8 cellular contexts compared by ENCODE assay signal in the genomic region with DNA sequence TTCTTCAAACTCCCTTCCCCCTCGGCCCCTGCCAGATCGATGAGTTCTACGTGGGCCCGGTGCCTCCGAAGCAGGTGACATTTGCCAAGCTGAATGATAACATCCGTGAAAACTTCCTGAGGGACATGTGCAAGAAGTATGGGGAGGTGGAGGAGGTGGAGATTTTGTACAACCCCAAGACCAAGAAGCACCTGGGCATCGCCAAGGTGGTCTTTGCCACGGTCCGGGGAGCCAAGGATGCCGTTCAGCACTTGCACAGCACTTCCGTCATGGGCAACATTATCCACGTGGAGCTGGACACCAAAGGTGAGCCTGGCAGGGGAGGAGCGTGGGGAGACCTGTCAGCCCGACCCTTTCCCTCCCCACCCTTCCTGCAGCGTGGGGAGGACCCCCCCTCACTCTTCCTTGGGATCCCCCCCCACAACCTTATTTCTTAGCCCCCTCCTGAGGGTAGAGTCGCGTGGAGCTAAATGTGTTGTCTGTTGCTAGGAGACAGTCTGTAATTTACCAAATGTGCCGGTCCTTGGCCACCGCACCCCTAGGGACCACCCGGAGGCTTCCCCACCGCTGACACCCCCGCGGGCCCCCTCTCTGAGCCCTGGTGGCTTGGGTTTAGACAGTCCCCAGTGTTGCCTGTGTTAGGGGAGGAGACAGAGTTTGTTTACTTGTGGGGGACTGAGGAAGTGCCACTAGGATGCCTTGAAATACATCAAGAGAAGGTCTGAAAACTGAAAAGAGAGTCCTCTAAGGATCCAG. TPM values are rescaled to one million over a fixed set of nuclear protein-coding genes. Genes with fewer than 3 reads are reported as not detected.
DNase-seq lines count a peak whose midpoint lies in the region; ATAC-seq, FAIRE-seq and TF ChIP-seq lines count a peak whose summit lies in the region.

No MANE protein-coding gene starts in this region.

- CTCF ChIA-PET in K562 (lab: Yijun Ruan, JAX; ENCODE audit: low intra/inter-chr PET ratio): interaction anchor here (0.9 kb wide), 1 partner anchor 9 kb away, joined by 4 read pairs; no protein-coding TSS in a partner anchor

- no peak for TF ChIP-seq EP300 in K562 (IDR thresholded peaks at IDR 0.05; ENCODE audit: low read length)

- H3K4me1 ChIP-seq in BE2C (peaks cover 4% of the 10 kb centered on the region; the same call in 1 of the 2 replicates), HUES6 (ENCODE audit: control insufficient read depth, insufficient read depth, low read length) (peaks cover 17% of the 10 kb centered on the region), K562 (replicated peaks in 1 of 2; ENCODE audit: control insufficient read depth in 2 of 2, insufficient read depth in 2 of 2, low read length in 2 of 2) (peaks cover 13 to 56% of the 10 kb centered on the region in 2 experiments; a peak in 4 of 5 replicates), mesenchymal stem cell (ENCODE audit: control insufficient read depth, insufficient read depth, low read depth, low read length) (peaks cover 27% of the 10 kb centered on the region), uterus (peaks cover 4 to 25% of the 10 kb centered on the region in 2 donors)

- H3K4me2 ChIP-seq in K562 (ENCODE audit: insufficient read depth, low read length): peak overlapping the region; percentile 93
- peak overlapping the region; percentile 88 for H3K4me2 ChIP-seq in mesenchymal stem cell (ENCODE audit: low read length, poor library complexity, severe bottlenecking)

- H3K27me3 ChIP-seq in BE2C: no peaks in the 10 kb centered on the region
- H3K27me3 ChIP-seq in HUES6 (ENCODE audit: control insufficient read depth, insufficient read depth, low read length): no peaks in the 10 kb centered on the region
- H3K27me3 ChIP-seq in K562 (ENCODE audit: control insufficient read depth in 2 of 2, insufficient read depth in 2 of 2, low read length in 2 of 2): no peaks in the 10 kb centered on the region
- no peaks in the 10 kb centered on the region for H3K27me3 ChIP-seq in mesenchymal stem cell (ENCODE audit: control insufficient read depth in 1 of 2, insufficient read depth in 1 of 2, low read length in 2 of 2)
- no peaks in the 10 kb centered on the region for H3K27me3 ChIP-seq in uterus

- WGBS in K562 (ENCODE audit: insufficient coverage, low coverage, missing lambda C conversion rate): 2% methylated on average over 18 of the region's 23 CpGs
- 2% methylated on average over 18 of the region's 23 CpGs for WGBS in mesenchymal stem cell

- no peak for TF ChIP-seq CTCF in BE2C (IDR thresholded peaks at IDR 0.05; ENCODE audit: low read depth, low read length)
- TF ChIP-seq CTCF in K562 (IDR thresholded peaks at IDR 0.05 in 2 of 3, conservative IDR thresholded peaks at IDR 0.05 in 1 of 3; ENCODE audit: insufficient read depth in 2 of 3, low read depth in 1 of 3, low read length in 3 of 3): no peak
- TF ChIP-seq CTCF in uterus (IDR thresholded peaks at IDR 0.05): no peak

- H3K36me3 ChIP-seq in BE2C: peaks cover 42% of the 10 kb centered on the region
- peaks cover 43% of the 10 kb centered on the region for H3K36me3 ChIP-seq in HUES6 (ENCODE audit: control insufficient read depth, insufficient read depth, low read length)
- H3K36me3 ChIP-seq in K562 (ENCODE audit: control insufficient read depth, insufficient read depth, low read length): peaks cover 52% of the 10 kb centered on the region
- peaks cover 38 to 48% of the 10 kb centered on the region in 2 experiments for H3K36me3 ChIP-seq in mesenchymal stem cell (ENCODE audit: control insufficient read depth in 1 of 2, insufficient read depth in 2 of 2, low read depth in 1 of 2, low read length in 2 of 2)
- H3K36me3 ChIP-seq in uterus: no peaks in the 10 kb centered on the region

- DNase-seq in BE2C (peak; percentile 43), K562 (ENCODE audit: extremely low read depth in 1 of 4, low spot score in 3 of 4) (peak in 2 of 4 experiments; percentile 29 to 49), mesenchymal stem cell (peak; percentile 27), uterus (peak in 1 of 2 donors; percentile 23), T1000 (lab: John Stamatoyannopoulos, UW) (no peak)

- peak overlapping the region in 1 of 2 experiments; percentile 34 for H3K4ac ChIP-seq in mesenchymal stem cell (ENCODE audit: low read depth in 1 of 2, low read length in 2 of 2)

- H3K9me1 ChIP-seq in K562 (ENCODE audit: control insufficient read depth, insufficient read depth, low read length): no peaks in the 10 kb centered on the region

- peaks cover 7% of the 10 kb centered on the region; the same call in 1 of the 2 replicates for H4K20me1 ChIP-seq in K562 (replicated peaks; ENCODE audit: control insufficient read depth, insufficient read depth, low read length)

- H3K18ac ChIP-seq in mesenchymal stem cell (ENCODE audit: low read depth in 1 of 2, low read length in 2 of 2): peak overlapping the region in 1 of 2 experiments; percentile 79

- H2BK5ac ChIP-seq in mesenchymal stem cell (ENCODE audit: low read depth, low read length, poor library complexity, severe bottlenecking): no peak overlapping the region

- H3K79me1 ChIP-seq in mesenchymal stem cell (replicated peaks; ENCODE audit: low read length, poor library complexity, severe bottlenecking): peaks cover 18% of the 10 kb centered on the region

- ATAC-seq in K562 (peak; percentile 10; the same call in 1 of the 3 replicates), GM18909 (IDR thresholded peaks at IDR 0.05; ENCODE audit: poor library complexity, unreplicated experiment) (no peak), GM19452 (IDR thresholded peaks at IDR 0.05; ENCODE audit: unreplicated experiment) (no peak)

- in situ Hi-C loops in K562 (cut with MboI): no loop called here

- peak; percentile 70 for FAIRE-seq in K562 (lab: Jason Lieb, UNC)

- H2AFZ ChIP-seq in K562 (ENCODE audit: low read depth, low read length) (no peak overlapping the region), mesenchymal stem cell (ENCODE audit: low read depth, low read length) (no peak overlapping the region)

- peak overlapping the region in 1 of 2 experiments; percentile 51 for H3K14ac ChIP-seq in mesenchymal stem cell (ENCODE audit: low read length in 2 of 2)

- POLR2A ChIA-PET in K562 (lab: Yijun Ruan, JAX): interaction anchor here (0.6 to 12.1 kb wide), 6 partner anchors 9 to 148 kb away, joined by 3 to 194 read pairs (median 4); a partner anchor contains a TSS

- no peak overlapping the region for H4K8ac ChIP-seq in mesenchymal stem cell (ENCODE audit: low read length)

- H3K4me3 ChIP-seq in BE2C (ENCODE audit: low read depth, low read length) (peak overlapping the region; percentile 89), HUES6 (ENCODE audit: low read depth, low read length) (peak overlapping the region; percentile 74), K562 (peak overlapping the region; percentile 80), mesenchymal stem cell (ENCODE audit: insufficient read depth in 1 of 2, low read depth in 1 of 2, low read length in 2 of 2) (peak overlapping the region; percentile 49 to 81), uterus (peak overlapping the region; percentile 79 to 85)

- H3K23ac ChIP-seq in mesenchymal stem cell (ENCODE audit: low read length in 2 of 2): peak overlapping the region in 1 of 2 experiments; percentile 75

- peaks cover 83% of the 10 kb centered on the region for H3K79me2 ChIP-seq in K562 (ENCODE audit: control insufficient read depth, insufficient read depth, low read length)

- BruUV-seq in K562 (replicated peaks; lab: Mats Ljungman, UMichigan): TSS peak; percentile 24

- peak overlapping the region; percentile 39 for H4K91ac ChIP-seq in mesenchymal stem cell (ENCODE audit: low read length)

- H2BK120ac ChIP-seq in mesenchymal stem cell (ENCODE audit: low read depth, low read length): peak overlapping the region; percentile 34

- H3K27ac ChIP-seq in HUES6 (ENCODE audit: low read depth, low read length): no peak overlapping the region
- H3K27ac ChIP-seq in K562 (ENCODE audit: extremely low read depth, low read depth, low read length): peak overlapping the region; percentile 99; the same call in 2 of the 3 replicates
- no peak overlapping the region for H3K27ac ChIP-seq in mesenchymal stem cell (ENCODE audit: low read length, poor library complexity, severe bottlenecking)
- H3K27ac ChIP-seq in uterus: peak overlapping the region; percentile 100

- H2BK12ac ChIP-seq in mesenchymal stem cell (ENCODE audit: low read length in 2 of 2): no peak overlapping the region

- no peak overlapping the region for H2BK15ac ChIP-seq in mesenchymal stem cell (ENCODE audit: low read depth, poor library complexity, severe bottlenecking)

- no peak for TF ChIP-seq POLR2A in K562 (conservative IDR thresholded peaks at IDR 0.05)
- TF ChIP-seq POLR2A in uterus (IDR thresholded peaks at IDR 0.05): no peak

- H3K9ac ChIP-seq in HUES6 (ENCODE audit: low read length) (peak overlapping the region; percentile 62), K562 (ENCODE audit: insufficient read depth in 1 of 2, low read depth in 2 of 2, low read length in 2 of 2) (peak overlapping the region; percentile 79 to 91), mesenchymal stem cell (ENCODE audit: low read length) (peak overlapping the region; percentile 92)

- H2AK5ac ChIP-seq in mesenchymal stem cell (ENCODE audit: low read length, severe bottlenecking): no peak overlapping the region

- TF ChIP-seq RAD21 in K562 (CRISPR knock-in tag; conservative IDR thresholded peaks at IDR 0.05 in 1 of 2, IDR thresholded peaks at IDR 0.05 in 1 of 2): no peak

- intact Hi-C loops in K562 (cut with micrococcal nuclease): no loop called here
- intact Hi-C loops in uterus (cut with DNase I; ENCODE audit: low total_unique reads): no loop called here

- H3K9me3 ChIP-seq in BE2C: no peaks in the 10 kb centered on the region
- H3K9me3 ChIP-seq in HUES6 (ENCODE audit: control insufficient read depth, insufficient read depth, low read depth, low read length): no peaks in the 10 kb centered on the region
- no peaks in the 10 kb centered on the region for H3K9me3 ChIP-seq in K562 (replicated peaks; ENCODE audit: control insufficient read depth, insufficient read depth, low read depth, low read length)
- no peaks in the 10 kb centered on the region for H3K9me3 ChIP-seq in mesenchymal stem cell (ENCODE audit: control insufficient read depth, low read length)
- H3K9me3 ChIP-seq in uterus: no peaks in the 10 kb centered on the region

RNA-seq across cellular contexts. Expression of a gene that starts 2.2 kb away (rescaled TPM):
- 31.1 TPM for polyA plus RNA-seq in BE2C (2012; ENCODE audit: insufficient read depth, insufficient read length, low read depth)
- total RNA-seq in K562 (2011; cell fraction: chromatin; rRNA removed; ENCODE audit: low replicate concordance): 15.2 and 26.5 TPM in 2 replicates
- 12.8 and 13.4 TPM in 2 replicates for total RNA-seq in K562 (2011; cell fraction: nucleolus; rRNA removed)
- 10.8 and 11.7 TPM in 2 replicates for total RNA-seq in K562 (2011; cell fraction: nucleoplasm; rRNA removed)
- total RNA-seq in K562 (2014; rRNA removed) (2.9 and 4.7 TPM in 2 replicates), K562 (2014; rRNA removed; fragmentation: Illumina TruSeq; extraction: Trizol) (0.99 and 1.4 TPM in 2 replicates), K562 (2015; rRNA removed; fragmentation: Illumina TruSeq; extraction: Trizol) (2.1 and 3.1 TPM in 2 replicates), K562 (2021) (23.6 and 26.6 TPM in 2 replicates), uterus (10 to 100 TPM in 1 of 4 donors, 1 to 10 TPM in 3; 1.3 to 63.6 (median 5.6) TPM)
- polyA plus RNA-seq in K562 (2011; rRNA removed) (0.77 and 1.1 TPM in 2 replicates), K562 (2014; fragmentation: Illumina TruSeq; extraction: Trizol) (6.1 and 10.6 TPM in 2 replicates), K562 (2014; fragmentation: Nextera tagmentation; extraction: Ambion mirVana) (1 to 10 TPM in 1 of 2 experiments, under 1 TPM in 1; 0.48 to 2.3 TPM), K562 (2014; rRNA removed) (6.9 and 7.1 TPM in 2 replicates)
- 0.75 and 1.0 TPM in 2 replicates for polyA plus RNA-seq in K562 (2011; cell fraction: cytosol; rRNA removed)
- polyA plus RNA-seq in K562 (2011; cell fraction: nucleus; rRNA removed): 4.0 and 7.0 TPM in 2 replicates
- 8.4 and 8.6 TPM in 2 replicates for polyA plus RNA-seq in K562 (2012)
- polyA minus RNA-seq in K562 (2011; rRNA and poly(A)+ RNA removed): 1.2 and 1.3 TPM in 2 replicates
- polyA minus RNA-seq in K562 (2011; cell fraction: cytosol; rRNA and poly(A)+ RNA removed): 5.6 and 7.3 TPM in 2 replicates
- 2.8 and 3.1 TPM in 2 replicates for polyA minus RNA-seq in K562 (2011; cell fraction: nucleus; rRNA and poly(A)+ RNA removed)
- 10.4 TPM for polyA plus RNA-seq in mesenchymal stem cell (2013, experiment 1 of 2)
- 9.3 TPM for polyA plus RNA-seq in mesenchymal stem cell (2013, experiment 2 of 2)

RNA-seq across cellular contexts. Expression of a gene that starts 12.5 kb away (rescaled TPM):
- 7.0 TPM for polyA plus RNA-seq in BE2C (2012; ENCODE audit: insufficient read depth, insufficient read length, low read depth)
- 78.6 and 99.1 TPM in 2 replicates for total RNA-seq in K562 (2011; cell fraction: chromatin; rRNA removed; ENCODE audit: low replicate concordance)
- 34.0 and 38.0 TPM in 2 replicates for total RNA-seq in K562 (2011; cell fraction: nucleolus; rRNA removed)
- total RNA-seq in K562 (2011; cell fraction: nucleoplasm; rRNA removed): 43.6 and 46.6 TPM in 2 replicates
- total RNA-seq in K562 (2014; rRNA removed) (3.5 and 3.9 TPM in 2 replicates), K562 (2014; rRNA removed; fragmentation: Illumina TruSeq; extraction: Trizol) (3.1 and 3.9 TPM in 2 replicates), K562 (2015; rRNA removed; fragmentation: Illumina TruSeq; extraction: Trizol) (4.3 and 4.8 TPM in 2 replicates), K562 (2021) (10.1 and 10.4 TPM in 2 replicates), uterus (10 to 100 TPM in 3 of 4 donors, 1 to 10 TPM in 1; 5.1 to 27.6 (median 13.1) TPM)
- polyA plus RNA-seq in K562 (2011; rRNA removed) (4.0 and 6.3 TPM in 2 replicates), K562 (2014; fragmentation: Illumina TruSeq; extraction: Trizol) (4.3 and 5.4 TPM in 2 replicates), K562 (2014; fragmentation: Nextera tagmentation; extraction: Ambion mirVana) (under 1 TPM; 0.13 to 0.45 TPM), K562 (2014; rRNA removed) (8.8 and 9.5 TPM in 2 replicates)
- polyA plus RNA-seq in K562 (2011; cell fraction: cytosol; rRNA removed): 1.2 and 2.6 TPM in 2 replicates
- polyA plus RNA-seq in K562 (2011; cell fraction: nucleus; rRNA removed): 21.6 and 23.6 TPM in 2 replicates
- polyA plus RNA-seq in K562 (2012): 3.9 and 4.4 TPM in 2 replicates
- polyA minus RNA-seq in K562 (2011; rRNA and poly(A)+ RNA removed): 3.8 and 8.5 TPM in 2 replicates
- 2.6 and 4.0 TPM in 2 replicates for polyA minus RNA-seq in K562 (2011; cell fraction: cytosol; rRNA and poly(A)+ RNA removed)
- polyA minus RNA-seq in K562 (2011; cell fraction: nucleus; rRNA and poly(A)+ RNA removed): 19.9 and 31.2 TPM in 2 replicates
- polyA plus RNA-seq in mesenchymal stem cell (2013, experiment 1 of 2): 15.0 TPM
- polyA plus RNA-seq in mesenchymal stem cell (2013, experiment 2 of 2): 14.2 TPM

RNA-seq across cellular contexts. Expression of a gene that starts 52.7 kb away (rescaled TPM):
- not detected for polyA plus RNA-seq in BE2C (2012; ENCODE audit: insufficient read depth, insufficient read length, low read depth)
- total RNA-seq in K562 (2011; cell fraction: chromatin; rRNA removed; ENCODE audit: low replicate concordance): 0.53 TPM in 1 of 2 replicates, not detected in the other
- 0.33 TPM in 1 of 2 replicates, not detected in the other for total RNA-seq in K562 (2011; cell fraction: nucleolus; rRNA removed)
- not detected in 2 replicates for total RNA-seq in K562 (2011; cell fraction: nucleoplasm; rRNA removed)
- total RNA-seq in K562 (2014; rRNA removed) (0.23 TPM in 1 of 2 replicates, not detected in the other), K562 (2014; rRNA removed; fragmentation: Illumina TruSeq; extraction: Trizol) (not detected in 2 replicates), K562 (2015; rRNA removed; fragmentation: Illumina TruSeq; extraction: Trizol) (not detected in 2 replicates), K562 (2021) (0.29 TPM in 2 replicates), uterus (1 to 10 TPM in 1 of 4 donors, not detected in 3; 1.9 TPM)
- polyA plus RNA-seq in K562 (2011; rRNA removed) (0.06 TPM in 1 of 2 replicates, not detected in the other), K562 (2014; fragmentation: Illumina TruSeq; extraction: Trizol) (not detected in 2 replicates), K562 (2014; fragmentation: Nextera tagmentation; extraction: Ambion mirVana) (under 1 TPM; 0.07 TPM), K562 (2014; rRNA removed) (0.09 TPM in 1 of 2 replicates, not detected in the other)
- polyA plus RNA-seq in K562 (2011; cell fraction: cytosol; rRNA removed): 0.04 and 0.18 TPM in 2 replicates
- polyA plus RNA-seq in K562 (2011; cell fraction: nucleus; rRNA removed): not detected in 2 replicates
- polyA plus RNA-seq in K562 (2012): 0.08 and 0.36 TPM in 2 replicates
- 0.53 TPM in 1 of 2 replicates, not detected in the other for polyA minus RNA-seq in K562 (2011; rRNA and poly(A)+ RNA removed)
- polyA minus RNA-seq in K562 (2011; cell fraction: cytosol; rRNA and poly(A)+ RNA removed): not detected in 2 replicates
- polyA minus RNA-seq in K562 (2011; cell fraction: nucleus; rRNA and poly(A)+ RNA removed): not detected in 2 replicates
- 0.48 TPM for polyA plus RNA-seq in mesenchymal stem cell (2013, experiment 1 of 2)
- 0.47 TPM for polyA plus RNA-seq in mesenchymal stem cell (2013, experiment 2 of 2)

Comparison
In these comparisons a context has a peak if more than half of its experiments do, and no peak if none do; other contexts are left out.
1. H3K27ac ChIP-seq: peak in K562 (single experiment) and uterus (2 of 2); none in HUES6 (single experiment) and mesenchymal stem cell (single experiment).
2. Peak in every context shown above with its lines, with median percentiles within 50 percentile points of each other: H3K4me3 ChIP-seq and H3K9ac ChIP-seq.